In genomic region chr19:6167115-6167514, GRCh38 we compare ENCODE assay signal across 32 cellular contexts. TPM values are rescaled to one million over a fixed set of nuclear protein-coding genes. Genes with fewer than 3 reads are reported as not detected.
"Had no signal": no experiment of that assay in that cellular context is flagged by ENCODE, and none has a peak within 500 bp of the region (broad histone marks: within the 10 kb centered on the region; RNA-seq: fewer than 3 reads in every experiment).

No MANE protein-coding gene starts in this region.

- H3K4me3 ChIP-seq: ascending aorta, cardiac muscle cell had no signal

- H3K36me3 ChIP-seq: ascending aorta, cardiac muscle cell had no signal

- H3K4me1 ChIP-seq: ascending aorta had no signal

- ATAC-seq: activated CD8-positive, alpha-beta memory T cell treated with anti-CD3 and anti-CD28 coated beads, Interleukin-2, amount 10 ng/mL, durations not matched to agents 7 days and 5 days; activated CD8-positive, alpha-beta T cell treated with anti-CD3 and anti-CD28 coated beads, Interleukin-2, amount 10 ng/mL, durations not matched to agents 7 days and 5 days; activated naive CD8-positive, alpha-beta T cell treated with anti-CD3 and anti-CD28 coated beads, Interleukin-2, amount 50 U/mL, for 24 hours had no signal

- DNase-seq: activated B cell treated with CpG ODN at 0.5 μM for 24 hours; activated CD4-positive, alpha-beta memory T cell treated with anti-CD3 and anti-CD28 coated beads, Interleukin-2, amount 10 ng/mL, durations not matched to agents 7 days and 5 days; activated CD4-positive, alpha-beta T cell treated with anti-CD3 and anti-CD28 coated beads for 4 hours; activated CD4-positive, alpha-beta T cell treated with anti-CD3 and anti-CD28 coated beads, Interleukin-2, amount 10 ng/mL, durations not matched to agents 24 days and 14 days; activated CD4-positive, alpha-beta T cell treated with anti-CD3 and anti-CD28 coated beads, Interleukin-2, amount 50 U/mL, for 48 hours; activated CD4-positive, CD25-positive, alpha-beta regulatory T cell treated with anti-CD3 and anti-CD28 coated beads, Interleukin-2, amount 50 U/mL, for 72 hours; activated CD8-positive, alpha-beta memory T cell treated with anti-CD3 and anti-CD28 coated beads for 24 hours; activated CD8-positive, alpha-beta memory T cell treated with anti-CD3 and anti-CD28 coated beads, Interleukin-2, amount 10 ng/mL, durations not matched to agents 7 days and 5 days; activated CD8-positive, alpha-beta memory T cell treated with anti-CD3 and anti-CD28 coated beads, Interleukin-2, amount 50 U/mL, for 48 hours; activated CD8-positive, alpha-beta T cell treated with anti-CD3 and anti-CD28 coated beads, Interleukin-2, amount 10 ng/mL, durations not matched to agents 7 days and 5 days; activated effector memory CD4-positive, alpha-beta T cell treated with Interleukin-2 at 50 U/mL for 16 hours; activated gamma-delta T cell; activated naive CD4-positive, alpha-beta T cell treated with anti-CD3 and anti-CD28 coated beads, Interleukin-2, amount 10 ng/mL, durations not matched to agents 7 days and 5 days; activated naive CD4-positive, alpha-beta T cell treated with Interleukin-2 at 50 U/mL for 16 hours; activated naive CD8-positive, alpha-beta T cell treated with anti-CD3 and anti-CD28 coated beads, Interleukin-2, amount 10 ng/mL, durations not matched to agents 7 days and 5 days; activated naive CD8-positive, alpha-beta T cell treated with anti-CD3 and anti-CD28 coated beads, Interleukin-2, amount 50 U/mL, for 24 hours; activated T-cell treated with anti-CD3 and anti-CD28 coated beads, Interleukin-2, amount 50 U/mL, for 24 hours; activated T-cell treated with anti-CD3 and anti-CD28 coated beads, Interleukin-2, amount 50 U/mL, for 48 hours; amygdala; anterior cingulate cortex; caudate nucleus; cerebellar nuclear complex; T-helper 1 cell; T-helper 2 cell; T-helper 9 cell had no signal

- H3K27me3 ChIP-seq: ascending aorta, cardiac muscle cell had no signal

- H3K9me3 ChIP-seq: ascending aorta had no signal

- FAIRE-seq: bronchial epithelial cell, TTC549 had no signal

- H3K27ac ChIP-seq: ascending aorta, cardiac muscle cell, VCaP had no signal

RNA-seq across cellular contexts. Expression of gene ACSBG2, which starts 31.6 kb away (rescaled TPM):
- total RNA-seq: activated B cell treated with CpG ODN at 0.5 μM for 24 hours; activated CD4-positive, alpha-beta T cell treated with anti-CD3 and anti-CD28 coated beads, Interleukin-2, amount 10 ng/mL, durations not matched to agents 24 days and 14 days; activated CD8-positive, alpha-beta memory T cell treated with anti-CD3 and anti-CD28 coated beads, Interleukin-2, amount 10 ng/mL, durations not matched to agents 7 days and 5 days; activated CD8-positive, alpha-beta T cell treated with anti-CD3 and anti-CD28 coated beads, Interleukin-2, amount 10 ng/mL, durations not matched to agents 7 days and 5 days; activated naive CD8-positive, alpha-beta T cell treated with anti-CD3 and anti-CD28 coated beads, Interleukin-2, amount 10 ng/mL, durations not matched to agents 7 days and 5 days; activated T-helper 2 cell treated with anti-CD3 and anti-CD28 coated beads, Interferon-gamma antibody, Interleukin-2, Interleukin-4, amounts not matched to agents 10 μg/mL and 5 μg/mL and 100 μg/mL, durations not matched to agents 14 hours and 24 hours and 36 hours; ascending aorta; bronchial epithelial cell; cardiac muscle cell had no signal
- polyA plus RNA-seq: adipose tissue, cardiac muscle cell had no signal
